2 cellular contexts compared by ENCODE assay signal in the genomic region with DNA sequence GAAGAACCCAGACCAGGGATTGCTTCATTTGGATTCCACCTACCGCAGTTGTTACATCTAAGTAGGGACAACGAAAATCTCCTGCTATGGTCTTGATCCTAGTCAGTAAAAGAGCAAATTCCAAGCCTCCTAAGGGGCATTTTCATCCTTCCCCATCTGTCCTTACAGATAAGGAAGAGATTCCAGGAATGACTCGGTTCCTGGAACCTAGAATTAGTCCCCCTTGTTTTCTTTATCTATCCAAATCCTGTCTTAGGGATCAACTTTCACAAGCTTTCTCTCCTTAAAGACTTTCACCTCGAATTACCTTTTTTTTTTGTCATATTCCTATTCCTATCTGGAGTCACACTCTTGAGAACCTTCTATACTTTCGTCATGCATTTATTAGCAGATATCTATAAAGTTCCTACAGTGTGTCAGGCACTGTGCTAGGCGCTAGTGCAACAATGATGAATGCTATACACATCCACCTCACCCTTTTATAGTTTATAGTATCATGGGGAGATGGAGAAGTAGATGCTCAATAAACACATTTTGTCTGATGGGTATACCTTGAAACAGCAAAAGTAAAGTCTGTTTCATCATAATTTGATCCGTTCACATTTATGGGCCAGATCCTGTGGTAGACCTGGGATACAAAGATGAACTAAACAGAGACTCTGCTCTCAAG.
TF ChIP-seq lines count a peak whose summit lies in the region.

No MANE protein-coding gene starts in this region.

TF ChIP-seq in IMR-90, 13 proteins besides CTCF, POLR2A, EP300 and RAD21:
- TF ChIP-seq, protein P1, sequence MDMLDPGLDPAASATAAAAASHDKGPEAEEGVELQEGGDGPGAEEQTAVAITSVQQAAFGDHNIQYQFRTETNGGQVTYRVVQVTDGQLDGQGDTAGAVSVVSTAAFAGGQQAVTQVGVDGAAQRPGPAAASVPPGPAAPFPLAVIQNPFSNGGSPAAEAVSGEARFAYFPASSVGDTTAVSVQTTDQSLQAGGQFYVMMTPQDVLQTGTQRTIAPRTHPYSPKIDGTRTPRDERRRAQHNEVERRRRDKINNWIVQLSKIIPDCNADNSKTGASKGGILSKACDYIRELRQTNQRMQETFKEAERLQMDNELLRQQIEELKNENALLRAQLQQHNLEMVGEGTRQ (IDR thresholded peaks at IDR 0.05; ENCODE audit: low read depth, low read length) = no peak
- TF ChIP-seq SMC3 (IDR thresholded peaks at IDR 0.05; ENCODE audit: low read depth, low read length) (no peak), RFX5 (IDR thresholded peaks at IDR 0.05; ENCODE audit: low read depth, low read length) (no peak), CEBPB (IDR thresholded peaks at IDR 0.05; ENCODE audit: low read depth, low read length) (no peak), MAFK (IDR thresholded peaks at IDR 0.05; ENCODE audit: low read depth, low read length) (no peak), MXI1 (IDR thresholded peaks at IDR 0.05; ENCODE audit: borderline replicate concordance, low read depth, low read length) (no peak), MAZ (IDR thresholded peaks at IDR 0.05; ENCODE audit: borderline replicate concordance, low read depth, low read length) (no peak), CHD1 (IDR thresholded peaks at IDR 0.05; ENCODE audit: low read depth, low read length) (no peak), RCOR1 (IDR thresholded peaks at IDR 0.05; ENCODE audit: insufficient replicate concordance, low read length) (no peak)

TF ChIP-seq in K562, 482 proteins besides CTCF, POLR2A, EP300 and RAD21 (continues in another document):
- no peak for TF ChIP-seq TCFL5 (CRISPR knock-in tag; conservative IDR thresholded peaks at IDR 0.05)
- TF ChIP-seq NFE2L1 (tag; IDR thresholded peaks at IDR 0.05; ENCODE audit: borderline replicate concordance, low read depth) = no peak
- TF ChIP-seq ZKSCAN8 (CRISPR knock-in tag; IDR thresholded peaks at IDR 0.05) = no peak
- TF ChIP-seq JUND (IDR thresholded peaks at IDR 0.05; ENCODE audit: borderline replicate concordance, low read depth, low read length) = no peak
- TF ChIP-seq JUND (tag; IDR thresholded peaks at IDR 0.05; ENCODE audit: borderline replicate concordance, low read depth, low read length) = no peak; the same call in 2 of the 3 replicates
- no peak for TF ChIP-seq RBM14 (IDR thresholded peaks at IDR 0.05; ENCODE audit: borderline replicate concordance, insufficient read depth, low read depth, low read length)
- no peak for TF ChIP-seq DNMT1 (IDR thresholded peaks at IDR 0.05)
- TF ChIP-seq, protein P2, sequence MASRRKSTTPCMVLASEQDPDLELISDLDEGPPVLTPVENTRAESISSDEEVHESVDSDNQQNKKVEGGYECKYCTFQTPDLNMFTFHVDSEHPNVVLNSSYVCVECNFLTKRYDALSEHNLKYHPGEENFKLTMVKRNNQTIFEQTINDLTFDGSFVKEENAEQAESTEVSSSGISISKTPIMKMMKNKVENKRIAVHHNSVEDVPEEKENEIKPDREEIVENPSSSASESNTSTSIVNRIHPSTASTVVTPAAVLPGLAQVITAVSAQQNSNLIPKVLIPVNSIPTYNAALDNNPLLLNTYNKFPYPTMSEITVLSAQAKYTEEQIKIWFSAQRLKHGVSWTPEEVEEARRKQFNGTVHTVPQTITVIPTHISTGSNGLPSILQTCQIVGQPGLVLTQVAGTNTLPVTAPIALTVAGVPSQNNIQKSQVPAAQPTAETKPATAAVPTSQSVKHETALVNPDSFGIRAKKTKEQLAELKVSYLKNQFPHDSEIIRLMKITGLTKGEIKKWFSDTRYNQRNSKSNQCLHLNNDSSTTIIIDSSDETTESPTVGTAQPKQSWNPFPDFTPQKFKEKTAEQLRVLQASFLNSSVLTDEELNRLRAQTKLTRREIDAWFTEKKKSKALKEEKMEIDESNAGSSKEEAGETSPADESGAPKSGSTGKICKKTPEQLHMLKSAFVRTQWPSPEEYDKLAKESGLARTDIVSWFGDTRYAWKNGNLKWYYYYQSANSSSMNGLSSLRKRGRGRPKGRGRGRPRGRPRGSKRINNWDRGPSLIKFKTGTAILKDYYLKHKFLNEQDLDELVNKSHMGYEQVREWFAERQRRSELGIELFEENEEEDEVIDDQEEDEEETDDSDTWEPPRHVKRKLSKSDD (conservative IDR thresholded peaks at IDR 0.05; ENCODE audit: low read length) = no peak
- 0 out of 2 replicates have a peak, but pooled peaks have one; percentile 12 for TF ChIP-seq SMARCE1 (IDR thresholded peaks at IDR 0.05)
- no peak for TF ChIP-seq ZNF253 (CRISPR knock-in tag; conservative IDR thresholded peaks at IDR 0.05)
- no peak for TF ChIP-seq ZNF79 (CRISPR knock-in tag; IDR thresholded peaks at IDR 0.05; ENCODE audit: low read depth)
- TF ChIP-seq, protein P3, sequence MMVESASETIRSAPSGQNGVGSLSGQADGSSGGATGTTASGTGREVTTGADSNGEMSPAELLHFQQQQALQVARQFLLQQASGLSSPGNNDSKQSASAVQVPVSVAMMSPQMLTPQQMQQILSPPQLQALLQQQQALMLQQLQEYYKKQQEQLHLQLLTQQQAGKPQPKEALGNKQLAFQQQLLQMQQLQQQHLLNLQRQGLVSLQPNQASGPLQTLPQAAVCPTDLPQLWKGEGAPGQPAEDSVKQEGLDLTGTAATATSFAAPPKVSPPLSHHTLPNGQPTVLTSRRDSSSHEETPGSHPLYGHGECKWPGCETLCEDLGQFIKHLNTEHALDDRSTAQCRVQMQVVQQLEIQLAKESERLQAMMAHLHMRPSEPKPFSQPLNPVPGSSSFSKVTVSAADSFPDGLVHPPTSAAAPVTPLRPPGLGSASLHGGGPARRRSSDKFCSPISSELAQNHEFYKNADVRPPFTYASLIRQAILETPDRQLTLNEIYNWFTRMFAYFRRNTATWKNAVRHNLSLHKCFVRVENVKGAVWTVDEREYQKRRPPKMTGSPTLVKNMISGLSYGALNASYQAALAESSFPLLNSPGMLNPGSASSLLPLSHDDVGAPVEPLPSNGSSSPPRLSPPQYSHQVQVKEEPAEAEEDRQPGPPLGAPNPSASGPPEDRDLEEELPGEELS (CRISPR knock-in tag; IDR thresholded peaks at IDR 0.05; ENCODE audit: borderline replicate concordance) = no peak
- TF ChIP-seq, protein P4, sequence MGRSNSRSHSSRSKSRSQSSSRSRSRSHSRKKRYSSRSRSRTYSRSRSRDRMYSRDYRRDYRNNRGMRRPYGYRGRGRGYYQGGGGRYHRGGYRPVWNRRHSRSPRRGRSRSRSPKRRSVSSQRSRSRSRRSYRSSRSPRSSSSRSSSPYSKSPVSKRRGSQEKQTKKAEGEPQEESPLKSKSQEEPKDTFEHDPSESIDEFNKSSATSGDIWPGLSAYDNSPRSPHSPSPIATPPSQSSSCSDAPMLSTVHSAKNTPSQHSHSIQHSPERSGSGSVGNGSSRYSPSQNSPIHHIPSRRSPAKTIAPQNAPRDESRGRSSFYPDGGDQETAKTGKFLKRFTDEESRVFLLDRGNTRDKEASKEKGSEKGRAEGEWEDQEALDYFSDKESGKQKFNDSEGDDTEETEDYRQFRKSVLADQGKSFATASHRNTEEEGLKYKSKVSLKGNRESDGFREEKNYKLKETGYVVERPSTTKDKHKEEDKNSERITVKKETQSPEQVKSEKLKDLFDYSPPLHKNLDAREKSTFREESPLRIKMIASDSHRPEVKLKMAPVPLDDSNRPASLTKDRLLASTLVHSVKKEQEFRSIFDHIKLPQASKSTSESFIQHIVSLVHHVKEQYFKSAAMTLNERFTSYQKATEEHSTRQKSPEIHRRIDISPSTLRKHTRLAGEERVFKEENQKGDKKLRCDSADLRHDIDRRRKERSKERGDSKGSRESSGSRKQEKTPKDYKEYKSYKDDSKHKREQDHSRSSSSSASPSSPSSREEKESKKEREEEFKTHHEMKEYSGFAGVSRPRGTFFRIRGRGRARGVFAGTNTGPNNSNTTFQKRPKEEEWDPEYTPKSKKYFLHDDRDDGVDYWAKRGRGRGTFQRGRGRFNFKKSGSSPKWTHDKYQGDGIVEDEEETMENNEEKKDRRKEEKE (IDR thresholded peaks at IDR 0.05; ENCODE audit: borderline replicate concordance in 1 of 2, control insufficient read depth in 1 of 2, low read depth in 2 of 2, low read length in 1 of 2) = no peak
- TF ChIP-seq SMARCA5 (IDR thresholded peaks at IDR 0.05) = peak; percentile 78; the same call in 1 of the 2 replicates
- no peak for TF ChIP-seq MXI1 (IDR thresholded peaks at IDR 0.05; ENCODE audit: low read depth, low read length)
- no peak for TF ChIP-seq SNRNP70 (optimal IDR thresholded peaks at IDR 0.05; ENCODE audit: low read depth, low read length)
- TF ChIP-seq MEF2D (tag; conservative IDR thresholded peaks at IDR 0.05; ENCODE audit: low read depth) = no peak
- TF ChIP-seq SREBF1 (IDR thresholded peaks at IDR 0.05; ENCODE audit: borderline replicate concordance, low read depth, low read length) = no peak
- no peak for TF ChIP-seq ZNF764 (CRISPR knock-in tag; IDR thresholded peaks at IDR 0.05; ENCODE audit: low read depth)
- TF ChIP-seq, protein P5, sequence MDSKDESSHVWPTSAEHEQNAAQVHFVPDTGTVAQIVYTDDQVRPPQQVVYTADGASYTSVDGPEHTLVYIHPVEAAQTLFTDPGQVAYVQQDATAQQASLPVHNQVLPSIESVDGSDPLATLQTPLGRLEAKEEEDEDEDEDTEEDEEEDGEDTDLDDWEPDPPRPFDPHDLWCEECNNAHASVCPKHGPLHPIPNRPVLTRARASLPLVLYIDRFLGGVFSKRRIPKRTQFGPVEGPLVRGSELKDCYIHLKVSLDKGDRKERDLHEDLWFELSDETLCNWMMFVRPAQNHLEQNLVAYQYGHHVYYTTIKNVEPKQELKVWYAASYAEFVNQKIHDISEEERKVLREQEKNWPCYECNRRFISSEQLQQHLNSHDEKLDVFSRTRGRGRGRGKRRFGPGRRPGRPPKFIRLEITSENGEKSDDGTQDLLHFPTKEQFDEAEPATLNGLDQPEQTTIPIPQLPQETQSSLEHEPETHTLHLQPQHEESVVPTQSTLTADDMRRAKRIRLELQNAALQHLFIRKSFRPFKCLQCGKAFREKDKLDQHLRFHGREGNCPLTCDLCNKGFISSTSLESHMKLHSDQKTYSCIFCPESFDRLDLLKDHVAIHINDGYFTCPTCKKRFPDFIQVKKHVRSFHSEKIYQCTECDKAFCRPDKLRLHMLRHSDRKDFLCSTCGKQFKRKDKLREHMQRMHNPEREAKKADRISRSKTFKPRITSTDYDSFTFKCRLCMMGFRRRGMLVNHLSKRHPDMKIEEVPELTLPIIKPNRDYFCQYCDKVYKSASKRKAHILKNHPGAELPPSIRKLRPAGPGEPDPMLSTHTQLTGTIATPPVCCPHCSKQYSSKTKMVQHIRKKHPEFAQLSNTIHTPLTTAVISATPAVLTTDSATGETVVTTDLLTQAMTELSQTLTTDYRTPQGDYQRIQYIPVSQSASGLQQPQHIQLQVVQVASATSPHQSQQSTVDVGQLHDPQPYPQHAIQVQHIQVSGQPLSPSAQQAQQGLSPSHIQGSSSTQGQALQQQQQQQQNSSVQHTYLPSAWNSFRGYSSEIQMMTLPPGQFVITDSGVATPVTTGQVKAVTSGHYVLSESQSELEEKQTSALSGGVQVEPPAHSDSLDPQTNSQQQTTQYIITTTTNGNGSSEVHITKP (IDR thresholded peaks at IDR 0.05; ENCODE audit: partially characterized antibody) = no peak
- no peak for TF ChIP-seq NCOA6 (IDR thresholded peaks at IDR 0.05)
- no peak for TF ChIP-seq CREM (IDR thresholded peaks at IDR 0.05; ENCODE audit: low read depth)
- TF ChIP-seq, protein P6, sequence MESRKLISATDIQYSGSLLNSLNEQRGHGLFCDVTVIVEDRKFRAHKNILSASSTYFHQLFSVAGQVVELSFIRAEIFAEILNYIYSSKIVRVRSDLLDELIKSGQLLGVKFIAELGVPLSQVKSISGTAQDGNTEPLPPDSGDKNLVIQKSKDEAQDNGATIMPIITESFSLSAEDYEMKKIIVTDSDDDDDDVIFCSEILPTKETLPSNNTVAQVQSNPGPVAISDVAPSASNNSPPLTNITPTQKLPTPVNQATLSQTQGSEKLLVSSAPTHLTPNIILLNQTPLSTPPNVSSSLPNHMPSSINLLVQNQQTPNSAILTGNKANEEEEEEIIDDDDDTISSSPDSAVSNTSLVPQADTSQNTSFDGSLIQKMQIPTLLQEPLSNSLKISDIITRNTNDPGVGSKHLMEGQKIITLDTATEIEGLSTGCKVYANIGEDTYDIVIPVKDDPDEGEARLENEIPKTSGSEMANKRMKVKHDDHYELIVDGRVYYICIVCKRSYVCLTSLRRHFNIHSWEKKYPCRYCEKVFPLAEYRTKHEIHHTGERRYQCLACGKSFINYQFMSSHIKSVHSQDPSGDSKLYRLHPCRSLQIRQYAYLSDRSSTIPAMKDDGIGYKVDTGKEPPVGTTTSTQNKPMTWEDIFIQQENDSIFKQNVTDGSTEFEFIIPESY (CRISPR knock-in tag; IDR thresholded peaks at IDR 0.05) = peak; percentile 51
- TF ChIP-seq NEUROD1 (IDR thresholded peaks at IDR 0.05; ENCODE audit: borderline replicate concordance, low read depth, low read length, partially characterized antibody) = no peak
- TF ChIP-seq, protein P7, sequence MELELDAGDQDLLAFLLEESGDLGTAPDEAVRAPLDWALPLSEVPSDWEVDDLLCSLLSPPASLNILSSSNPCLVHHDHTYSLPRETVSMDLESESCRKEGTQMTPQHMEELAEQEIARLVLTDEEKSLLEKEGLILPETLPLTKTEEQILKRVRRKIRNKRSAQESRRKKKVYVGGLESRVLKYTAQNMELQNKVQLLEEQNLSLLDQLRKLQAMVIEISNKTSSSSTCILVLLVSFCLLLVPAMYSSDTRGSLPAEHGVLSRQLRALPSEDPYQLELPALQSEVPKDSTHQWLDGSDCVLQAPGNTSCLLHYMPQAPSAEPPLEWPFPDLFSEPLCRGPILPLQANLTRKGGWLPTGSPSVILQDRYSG (tag; conservative IDR thresholded peaks at IDR 0.05; ENCODE audit: low read depth) = no peak
- no peak for TF ChIP-seq ZNF124 (CRISPR knock-in tag; IDR thresholded peaks at IDR 0.05)
- TF ChIP-seq MIER1 (IDR thresholded peaks at IDR 0.05; ENCODE audit: low read depth) = peak; percentile 93
- no peak for TF ChIP-seq RHOXF2B (CRISPR knock-in tag; conservative IDR thresholded peaks at IDR 0.05)
- TF ChIP-seq ZSCAN29 (IDR thresholded peaks at IDR 0.05) = no peak
- TF ChIP-seq CCNT2 (IDR thresholded peaks at IDR 0.05; ENCODE audit: borderline replicate concordance, extremely low read depth, insufficient read length, low read depth, low read length) = no peak
- TF ChIP-seq ARNT (IDR thresholded peaks at IDR 0.05) = no peak
- TF ChIP-seq, protein P8, sequence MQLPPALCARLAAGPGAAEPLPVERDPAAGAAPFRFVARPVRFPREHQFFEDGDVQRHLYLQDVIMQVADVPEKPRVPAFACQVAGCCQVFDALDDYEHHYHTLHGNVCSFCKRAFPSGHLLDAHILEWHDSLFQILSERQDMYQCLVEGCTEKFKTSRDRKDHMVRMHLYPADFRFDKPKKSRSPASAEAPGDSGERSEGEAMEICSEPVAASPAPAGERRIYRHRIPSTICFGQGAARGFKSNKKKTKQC (CRISPR knock-in tag; IDR thresholded peaks at IDR 0.05) = no peak
- peak; percentile 49; the same call in 1 of the 2 replicates for TF ChIP-seq MTA1 (IDR thresholded peaks at IDR 0.05; ENCODE audit: borderline replicate concordance)
- TF ChIP-seq KLF6 (CRISPR knock-in tag; IDR thresholded peaks at IDR 0.05; ENCODE audit: borderline replicate concordance) = no peak
- TF ChIP-seq RFX7 (CRISPR knock-in tag; IDR thresholded peaks at IDR 0.05) = no peak
- no peak for TF ChIP-seq MAFG (tag; conservative IDR thresholded peaks at IDR 0.05)
- TF ChIP-seq PCBP2 (IDR thresholded peaks at IDR 0.05; ENCODE audit: low read depth, low read length, poor library complexity, severe bottlenecking) = no peak
- no peak for TF ChIP-seq MED1 (CRISPR knock-in tag; IDR thresholded peaks at IDR 0.05; ENCODE audit: borderline replicate concordance)
- no peak for TF ChIP-seq PTTG1 (tag; IDR thresholded peaks at IDR 0.05; ENCODE audit: low read depth)
- TF ChIP-seq CBX2 (IDR thresholded peaks at IDR 0.05; ENCODE audit: insufficient read depth, low read length, poor library complexity, severe bottlenecking) = no peak
- no peak for TF ChIP-seq ZFP36 (IDR thresholded peaks at IDR 0.05; ENCODE audit: low read depth, low read length, partially characterized antibody)
- no peak for TF ChIP-seq RFX5 (IDR thresholded peaks at IDR 0.05; ENCODE audit: low read depth, low read length)
